In genomic region chr3:129304141-129304540, GRCh38 we compare ENCODE assay signal across 1 cellular context.
TF ChIP-seq lines count a peak whose summit lies in the region.

No MANE protein-coding gene starts in this region.

TF ChIP-seq in IMR-90, 13 proteins besides CTCF, POLR2A, EP300 and RAD21:
- TF ChIP-seq, protein P1, sequence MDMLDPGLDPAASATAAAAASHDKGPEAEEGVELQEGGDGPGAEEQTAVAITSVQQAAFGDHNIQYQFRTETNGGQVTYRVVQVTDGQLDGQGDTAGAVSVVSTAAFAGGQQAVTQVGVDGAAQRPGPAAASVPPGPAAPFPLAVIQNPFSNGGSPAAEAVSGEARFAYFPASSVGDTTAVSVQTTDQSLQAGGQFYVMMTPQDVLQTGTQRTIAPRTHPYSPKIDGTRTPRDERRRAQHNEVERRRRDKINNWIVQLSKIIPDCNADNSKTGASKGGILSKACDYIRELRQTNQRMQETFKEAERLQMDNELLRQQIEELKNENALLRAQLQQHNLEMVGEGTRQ (IDR thresholded peaks at IDR 0.05; ENCODE audit: low read depth, low read length), result no peak
- no peak for TF ChIP-seq FOS (IDR thresholded peaks at IDR 0.05; ENCODE audit: low read depth, low read length)
- no peak for TF ChIP-seq SMC3 (IDR thresholded peaks at IDR 0.05; ENCODE audit: low read depth, low read length)
- TF ChIP-seq MAFK (IDR thresholded peaks at IDR 0.05; ENCODE audit: low read depth, low read length), result no peak
- no peak for TF ChIP-seq MXI1 (IDR thresholded peaks at IDR 0.05; ENCODE audit: borderline replicate concordance, low read depth, low read length)
- no peak for TF ChIP-seq RCOR1 (IDR thresholded peaks at IDR 0.05; ENCODE audit: insufficient replicate concordance, low read length)
- TF ChIP-seq RFX5 (IDR thresholded peaks at IDR 0.05; ENCODE audit: low read depth, low read length), result no peak
- TF ChIP-seq, protein P2, sequence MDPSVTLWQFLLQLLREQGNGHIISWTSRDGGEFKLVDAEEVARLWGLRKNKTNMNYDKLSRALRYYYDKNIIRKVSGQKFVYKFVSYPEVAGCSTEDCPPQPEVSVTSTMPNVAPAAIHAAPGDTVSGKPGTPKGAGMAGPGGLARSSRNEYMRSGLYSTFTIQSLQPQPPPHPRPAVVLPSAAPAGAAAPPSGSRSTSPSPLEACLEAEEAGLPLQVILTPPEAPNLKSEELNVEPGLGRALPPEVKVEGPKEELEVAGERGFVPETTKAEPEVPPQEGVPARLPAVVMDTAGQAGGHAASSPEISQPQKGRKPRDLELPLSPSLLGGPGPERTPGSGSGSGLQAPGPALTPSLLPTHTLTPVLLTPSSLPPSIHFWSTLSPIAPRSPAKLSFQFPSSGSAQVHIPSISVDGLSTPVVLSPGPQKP (IDR thresholded peaks at IDR 0.05; ENCODE audit: borderline replicate concordance, low read depth, low read length), result no peak
- no peak for TF ChIP-seq CHD1 (IDR thresholded peaks at IDR 0.05; ENCODE audit: low read depth, low read length)
- no peak for TF ChIP-seq MAZ (IDR thresholded peaks at IDR 0.05; ENCODE audit: borderline replicate concordance, low read depth, low read length)
- TF ChIP-seq BHLHE40 (IDR thresholded peaks at IDR 0.05; ENCODE audit: low read depth, low read length), result no peak; the same call in 1 of the 2 replicates
- no peak for TF ChIP-seq CEBPB (IDR thresholded peaks at IDR 0.05; ENCODE audit: low read depth, low read length)
- no peak for TF ChIP-seq NFE2L2 (IDR thresholded peaks at IDR 0.05; ENCODE audit: low read depth, low read length)
